In the genomic region with DNA sequence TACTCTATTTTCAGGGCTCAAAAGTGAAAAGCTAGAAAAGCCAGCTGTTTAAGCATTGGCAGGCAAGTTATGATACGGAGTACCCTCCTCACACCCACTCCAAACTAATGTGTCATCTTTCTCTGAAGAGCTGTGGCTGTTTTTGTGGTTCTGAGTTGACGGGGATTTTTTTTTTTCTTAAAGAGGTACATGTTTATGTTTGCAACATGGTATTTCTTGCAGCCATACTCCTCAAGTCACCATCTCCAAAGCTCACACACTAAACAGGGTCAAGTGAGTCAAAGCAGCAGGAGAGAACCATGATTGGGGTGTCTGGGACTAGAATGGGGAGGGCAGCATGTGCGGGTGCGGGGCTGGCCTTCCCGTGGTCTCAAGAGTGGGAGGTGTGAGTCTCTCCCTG, we compare ENCODE assay signal across 17 cellular contexts.
DNase-seq lines count a peak whose midpoint lies in the region; ATAC-seq and TF ChIP-seq lines count a peak whose summit lies in the region.
"Had no signal": no experiment of that assay in that cellular context is flagged by ENCODE, and none has a peak within 500 bp of the region (broad histone marks: within the 10 kb centered on the region; RNA-seq: fewer than 3 reads in every experiment).

No MANE protein-coding gene starts in this region.

- no peak overlapping the region for H3K4me3 ChIP-seq in DND-41 (ENCODE audit: low read depth in 1 of 2, low read length in 2 of 2)
- no peak overlapping the region for H3K4me3 ChIP-seq in mesenchymal stem cell (ENCODE audit: insufficient read depth in 1 of 2, low read depth in 1 of 2, low read length in 2 of 2)
- H3K4me3 ChIP-seq in ascending aorta = no peak overlapping the region
- H3K4me3 ChIP-seq: A549, BLaER1, cardiac muscle cell, gastroesophageal sphincter, GM12878 had no signal

- H3K36me3 ChIP-seq in DND-41 (ENCODE audit: insufficient read depth, low read length) = no peaks in the 10 kb centered on the region
- peaks cover 0 to 2% of the 10 kb centered on the region in 2 experiments for H3K36me3 ChIP-seq in mesenchymal stem cell (ENCODE audit: control insufficient read depth in 1 of 2, insufficient read depth in 2 of 2, low read depth in 1 of 2, low read length in 2 of 2)
- no peaks in the 10 kb centered on the region for H3K36me3 ChIP-seq in ascending aorta
- H3K36me3 ChIP-seq: BLaER1, cardiac muscle cell, gastroesophageal sphincter had no signal

- H3K4me2 ChIP-seq in DND-41 (ENCODE audit: insufficient read depth, low read length) (no peak overlapping the region), mesenchymal stem cell (ENCODE audit: low read length, poor library complexity, severe bottlenecking) (no peak overlapping the region)
- H3K4me2 ChIP-seq: A549, BLaER1 had no signal

- H3K23ac ChIP-seq in mesenchymal stem cell (ENCODE audit: low read length in 2 of 2) = no peak overlapping the region

- H3K18ac ChIP-seq in mesenchymal stem cell (ENCODE audit: low read depth in 1 of 2, low read length in 2 of 2) = no peak overlapping the region

- no peak overlapping the region for H4K8ac ChIP-seq in mesenchymal stem cell (ENCODE audit: low read length)

- peak overlapping the region; percentile 9 for H3K27ac Mint-ChIP-seq in activated CD4-positive, alpha-beta T cell treated with anti-CD3 and anti-CD28 coated beads, Interleukin-2, amount 10 ng/mL, durations not matched to agents 7 days and 5 days
- no peak overlapping the region for H3K27ac Mint-ChIP-seq in progenitor cell of endocrine pancreas

- H2AFZ ChIP-seq in DND-41 (ENCODE audit: low read depth, low read length) = no peak overlapping the region
- no peak overlapping the region for H2AFZ ChIP-seq in mesenchymal stem cell (ENCODE audit: low read depth, low read length)

- no peak overlapping the region for H4K91ac ChIP-seq in mesenchymal stem cell (ENCODE audit: low read length)

- H2BK15ac ChIP-seq in mesenchymal stem cell (ENCODE audit: low read depth, poor library complexity, severe bottlenecking) = no peak overlapping the region

- H2AK5ac ChIP-seq in mesenchymal stem cell (ENCODE audit: low read length, severe bottlenecking) = no peak overlapping the region

- no peaks in the 10 kb centered on the region for H4K20me1 ChIP-seq in DND-41 (ENCODE audit: insufficient read depth, low read length)
- H4K20me1 ChIP-seq: BLaER1 had no signal

- CTCF ChIA-PET in activated CD4-positive, alpha-beta T cell treated with anti-CD3 and anti-CD28 coated beads, Interleukin-2, amount 10 ng/mL, durations not matched to agents 7 days and 5 days (lab: Charles Lee) = interaction anchor here (1.1 to 1.5 kb wide), 3 partner anchors 10 to 42 kb away, joined by 4 to 8 read pairs (median 4); no protein-coding TSS in a partner anchor

- H3K9me3 ChIP-seq in DND-41 (ENCODE audit: insufficient read depth, low read length, severe bottlenecking) (no peaks in the 10 kb centered on the region), mesenchymal stem cell (ENCODE audit: control insufficient read depth, low read length) (no peaks in the 10 kb centered on the region), ascending aorta (peaks cover 3 to 4% of the 10 kb centered on the region in 2 donors)

- peaks cover 26% of the 10 kb centered on the region for H3K4me1 Mint-ChIP-seq in activated CD4-positive, alpha-beta T cell treated with anti-CD3 and anti-CD28 coated beads, Interleukin-2, amount 10 ng/mL, durations not matched to agents 7 days and 5 days
- no peaks in the 10 kb centered on the region for H3K4me1 Mint-ChIP-seq in progenitor cell of endocrine pancreas (ENCODE audit: low read depth)

- no peaks in the 10 kb centered on the region for H3K4me1 ChIP-seq in DND-41 (ENCODE audit: insufficient read depth, low read length)
- H3K4me1 ChIP-seq in mesenchymal stem cell (ENCODE audit: control insufficient read depth, insufficient read depth, low read depth, low read length) = no peaks in the 10 kb centered on the region
- no peaks in the 10 kb centered on the region for H3K4me1 ChIP-seq in ascending aorta
- H3K4me1 ChIP-seq: A549, BLaER1, gastroesophageal sphincter had no signal

- POLR2A ChIA-PET in activated CD4-positive, alpha-beta T cell treated with anti-CD3 and anti-CD28 coated beads, Interleukin-2, amount 10 ng/mL, durations not matched to agents 7 days and 5 days (lab: Charles Lee) = no interaction called here

- WGBS in mesenchymal stem cell = 79% methylated on average over 3 of the region's 5 CpGs

- H3K27ac ChIP-seq in DND-41 (ENCODE audit: low read length) = no peak overlapping the region
- H3K27ac ChIP-seq in mesenchymal stem cell (ENCODE audit: low read length, poor library complexity, severe bottlenecking) = no peak overlapping the region
- H3K27ac ChIP-seq in ascending aorta = no peak overlapping the region
- H3K27ac ChIP-seq: A549, BLaER1, cardiac muscle cell, gastroesophageal sphincter had no signal

- H3K14ac ChIP-seq in mesenchymal stem cell (ENCODE audit: low read length in 2 of 2) = no peak overlapping the region

- H3K79me1 ChIP-seq in mesenchymal stem cell (replicated peaks; ENCODE audit: low read length, poor library complexity, severe bottlenecking) = peaks cover 7% of the 10 kb centered on the region

- no peak overlapping the region for H2BK12ac ChIP-seq in mesenchymal stem cell (ENCODE audit: low read length in 2 of 2)

- peaks cover 6% of the 10 kb centered on the region for H3K9me3 Mint-ChIP-seq in activated CD4-positive, alpha-beta T cell treated with anti-CD3 and anti-CD28 coated beads, Interleukin-2, amount 10 ng/mL, durations not matched to agents 7 days and 5 days
- peaks cover 10% of the 10 kb centered on the region for H3K9me3 Mint-ChIP-seq in progenitor cell of endocrine pancreas (ENCODE audit: low read depth)

- H3K4ac ChIP-seq in mesenchymal stem cell (ENCODE audit: low read depth in 1 of 2, low read length in 2 of 2) = no peak overlapping the region

- H3K27me3 Mint-ChIP-seq in activated CD4-positive, alpha-beta T cell treated with anti-CD3 and anti-CD28 coated beads, Interleukin-2, amount 10 ng/mL, durations not matched to agents 7 days and 5 days = no peaks in the 10 kb centered on the region
- peaks cover 3% of the 10 kb centered on the region for H3K27me3 Mint-ChIP-seq in progenitor cell of endocrine pancreas

- TF ChIP-seq CTCF in DND-41 (IDR thresholded peaks at IDR 0.05; ENCODE audit: borderline replicate concordance, extremely low read depth, low read length, poor library complexity, severe bottlenecking) (no peak), progenitor cell of endocrine pancreas (IDR thresholded peaks at IDR 0.05; ENCODE audit: unreplicated experiment) (no peak), ascending aorta (IDR thresholded peaks at IDR 0.05) (no peak)

- H2BK120ac ChIP-seq in mesenchymal stem cell (ENCODE audit: low read depth, low read length) = no peak overlapping the region

- H3K4me3 Mint-ChIP-seq in activated CD4-positive, alpha-beta T cell treated with anti-CD3 and anti-CD28 coated beads, Interleukin-2, amount 10 ng/mL, durations not matched to agents 7 days and 5 days = no peak overlapping the region
- H3K4me3 Mint-ChIP-seq in progenitor cell of endocrine pancreas (ENCODE audit: low read depth) = no peak overlapping the region

- H3K36me3 Mint-ChIP-seq in activated CD4-positive, alpha-beta T cell treated with anti-CD3 and anti-CD28 coated beads, Interleukin-2, amount 10 ng/mL, durations not matched to agents 7 days and 5 days (ENCODE audit: low read depth) = peaks cover 9% of the 10 kb centered on the region
- no peaks in the 10 kb centered on the region for H3K36me3 Mint-ChIP-seq in progenitor cell of endocrine pancreas (ENCODE audit: insufficient read depth)

- ATAC-seq in DND-41 (ENCODE audit: insufficient read depth, low read depth) = peak; percentile 63; the same call in 2 of the 3 replicates
- ATAC-seq: A549, gastroesophageal sphincter, GM12878 had no signal

- intact Hi-C loops in ascending aorta (cut with DNase I) = no loop called here

- H3K27me3 ChIP-seq in DND-41 (ENCODE audit: insufficient read depth, low read length, poor library complexity) (no peaks in the 10 kb centered on the region), mesenchymal stem cell (ENCODE audit: control insufficient read depth in 1 of 2, insufficient read depth in 1 of 2, low read length in 2 of 2) (no peaks in the 10 kb centered on the region), ascending aorta (no peaks in the 10 kb centered on the region)
- H3K27me3 ChIP-seq: BLaER1, cardiac muscle cell, gastroesophageal sphincter had no signal

- H3K79me2 ChIP-seq in DND-41 (ENCODE audit: insufficient read depth, low read length) = no peaks in the 10 kb centered on the region

- DNase-seq in activated CD4-positive, alpha-beta T cell treated with anti-CD3 and anti-CD28 coated beads, Interleukin-2, amount 10 ng/mL, durations not matched to agents 7 days and 5 days = no peak
- no peak for DNase-seq in activated CD4-positive, alpha-beta T cell treated with anti-CD3 and anti-CD28 coated beads, Interleukin-2, amount 50 U/mL, for 4 hours
- DNase-seq in DND-41 (no peak), mesenchymal stem cell (peak; percentile 40), progenitor cell of endocrine pancreas (ENCODE audit: low spot score, unreplicated experiment) (no peak), ascending aorta (ENCODE audit: low spot score in 2 of 2) (no peak), HuH-7.5 (ENCODE audit: low spot score) (no peak)
- DNase-seq in activated T-cell treated with anti-CD3 and anti-CD28 coated beads, Interleukin-2, amount 50 U/mL, for 48 hours = peak; percentile 37 to 50
- DNase-seq: GF-D8, NCI-H69, SHP77 treated with DMSO at 0.1 percent for 48 hours, small intestine had no signal

- no peak overlapping the region for H3K9ac ChIP-seq in DND-41 (ENCODE audit: low read depth, low read length)
- H3K9ac ChIP-seq in mesenchymal stem cell (ENCODE audit: low read length) = no peak overlapping the region
- H3K9ac ChIP-seq: BLaER1 had no signal

- H2BK5ac ChIP-seq in mesenchymal stem cell (ENCODE audit: low read depth, low read length, poor library complexity, severe bottlenecking) = no peak overlapping the region

Comparison
In these comparisons a context has a peak if more than half of its experiments do, and no peak if none do; other contexts are left out.
1. DNase-seq: peak in activated T-cell treated with anti-CD3 and anti-CD28 coated beads, Interleukin-2, amount 50 U/mL, for 48 hours (2 of 2) and mesenchymal stem cell (single experiment); none in activated CD4-positive, alpha-beta T cell treated with anti-CD3 and anti-CD28 coated beads, Interleukin-2, amount 10 ng/mL, durations not matched to agents 7 days and 5 days (single experiment), activated CD4-positive, alpha-beta T cell treated with anti-CD3 and anti-CD28 coated beads, Interleukin-2, amount 50 U/mL, for 4 hours (0 of 2), DND-41 (single experiment), progenitor cell of endocrine pancreas (single experiment), ascending aorta (0 of 2) and HuH-7.5 (single experiment).